Comparison of ENCODE assay signal across 8 cellular contexts in genomic region chr10:2839081-2839725, GRCh38.
A peak's percentile ranks its signal among the peaks of the same experiment; 100 is the strongest.
DNase-seq lines count a peak whose midpoint lies in the region; ATAC-seq, FAIRE-seq and TF ChIP-seq lines count a peak whose summit lies in the region.

No MANE protein-coding gene starts in this region.

- H3K4me2 ChIP-seq in hepatocyte: no peak overlapping the region

- no peak for DNase-seq in heart left ventricle
- DNase-seq in right atrium auricular region (ENCODE audit: low spot score): no peak
- peak; percentile 60 for DNase-seq in NB4 (ENCODE audit: low read depth)
- DNase-seq in activated T-cell treated with anti-CD3 and anti-CD28 coated beads, Interleukin-2, amount 50 U/mL, for 4 hours: peak; percentile 9
- DNase-seq in hepatocyte (ENCODE audit: low spot score): peak; percentile 49
- peak; percentile 11 for DNase-seq in stimulated activated CD8-positive, alpha-beta memory T cell treated with anti-CD3 and anti-CD28 coated beads, Interleukin-4, amount 100 ng/mL, for 24 hours (ENCODE audit: low read depth)
- DNase-seq in urothelium cell line (ENCODE audit: low spot score): no peak
- no peak for DNase-seq in effector memory CD4-positive, alpha-beta T cell

- no peak overlapping the region for H3K27ac ChIP-seq in heart left ventricle
- H3K27ac ChIP-seq in right atrium auricular region: no peak overlapping the region
- H3K27ac ChIP-seq in hepatocyte: no peak overlapping the region
- H3K27ac ChIP-seq in effector memory CD4-positive, alpha-beta T cell (ENCODE audit: insufficient read depth, low read length, poor library complexity, severe bottlenecking): no peak overlapping the region

- no peak for FAIRE-seq in urothelium cell line (lab: Jason Lieb, UNC)

- H2AFZ ChIP-seq in hepatocyte: no peak overlapping the region

- H3K9me3 ChIP-seq in heart left ventricle: no peaks in the 10 kb centered on the region
- H3K9me3 ChIP-seq in right atrium auricular region: no peaks in the 10 kb centered on the region
- H3K9me3 ChIP-seq in hepatocyte (ENCODE audit: low read depth): no peaks in the 10 kb centered on the region
- no peaks in the 10 kb centered on the region for H3K9me3 ChIP-seq in effector memory CD4-positive, alpha-beta T cell (ENCODE audit: control insufficient read depth, low read length)

- no peaks in the 10 kb centered on the region for H3K9me3 Mint-ChIP-seq in activated T-cell treated with anti-CD3 and anti-CD28 coated beads, Interleukin-2, amount 50 U/mL, for 4 hours

- H3K4me1 ChIP-seq in heart left ventricle (no peaks in the 10 kb centered on the region), right atrium auricular region (no peaks in the 10 kb centered on the region), hepatocyte (ENCODE audit: insufficient read depth) (no peaks in the 10 kb centered on the region)
- H3K4me1 ChIP-seq in effector memory CD4-positive, alpha-beta T cell (ENCODE audit: control insufficient read depth, insufficient read depth, low read length, poor library complexity, severe bottlenecking): no peaks in the 10 kb centered on the region

- TF ChIP-seq CTCF in heart left ventricle (IDR thresholded peaks at IDR 0.05) (peak in 11 of 12 donors; percentile 10 to 54 (median 37)), right atrium auricular region (IDR thresholded peaks at IDR 0.05) (peak in 1 of 2 donors; percentile 56), NB4 (IDR thresholded peaks at IDR 0.05; ENCODE audit: low read depth, low read length) (peak; percentile 58), hepatocyte (IDR thresholded peaks at IDR 0.05; ENCODE audit: poor library complexity) (peak; percentile 49)

- H3K4me3 Mint-ChIP-seq in activated T-cell treated with anti-CD3 and anti-CD28 coated beads, Interleukin-2, amount 50 U/mL, for 4 hours: no peak overlapping the region

- no peak for TF ChIP-seq POLR2A in heart left ventricle (IDR thresholded peaks at IDR 0.05)
- no peak for TF ChIP-seq POLR2A in NB4 (IDR thresholded peaks at IDR 0.05; ENCODE audit: extremely low read depth, insufficient read length)

- H3K79me2 ChIP-seq in hepatocyte: no peaks in the 10 kb centered on the region

- H3K4me1 Mint-ChIP-seq in activated T-cell treated with anti-CD3 and anti-CD28 coated beads, Interleukin-2, amount 50 U/mL, for 4 hours (ENCODE audit: low read depth): no peaks in the 10 kb centered on the region

- H3K27me3 ChIP-seq in heart left ventricle: peaks cover 0 to 22% (median 0%) of the 10 kb centered on the region in 9 donors
- no peaks in the 10 kb centered on the region for H3K27me3 ChIP-seq in right atrium auricular region
- no peaks in the 10 kb centered on the region for H3K27me3 ChIP-seq in hepatocyte
- no peaks in the 10 kb centered on the region for H3K27me3 ChIP-seq in effector memory CD4-positive, alpha-beta T cell (replicated peaks; ENCODE audit: control insufficient read depth, insufficient read depth, low read length, poor library complexity, severe bottlenecking)

- H3K4me3 ChIP-seq in heart left ventricle (no peak overlapping the region), right atrium auricular region (no peak overlapping the region), NB4 (ENCODE audit: low read depth, low read length) (no peak overlapping the region), hepatocyte (no peak overlapping the region)
- no peak overlapping the region for H3K4me3 ChIP-seq in effector memory CD4-positive, alpha-beta T cell (ENCODE audit: insufficient read depth, low read depth, low read length, poor library complexity, severe bottlenecking)

- H3K9me2 ChIP-seq in hepatocyte (replicated peaks; ENCODE audit: insufficient read depth): no peaks in the 10 kb centered on the region

- peaks cover 17% of the 10 kb centered on the region for H3K27me3 Mint-ChIP-seq in activated T-cell treated with anti-CD3 and anti-CD28 coated beads, Interleukin-2, amount 50 U/mL, for 4 hours (ENCODE audit: low read depth)

- WGBS in heart left ventricle, 4 donors: 50 to 64% (median 55%) methylated on average over 15 to 16 of the region's 16 CpGs
- 50% methylated on average over 16 of the region's 16 CpGs for WGBS in hepatocyte (ENCODE audit: low lambda C conversion rate, missing lambda C conversion rate)

- ATAC-seq in heart left ventricle: no peak
- ATAC-seq in activated T-cell treated with anti-CD3 and anti-CD28 coated beads, Interleukin-2, amount 50 U/mL, for 4 hours: no peak

- H3K36me3 Mint-ChIP-seq in activated T-cell treated with anti-CD3 and anti-CD28 coated beads, Interleukin-2, amount 50 U/mL, for 4 hours (ENCODE audit: insufficient read depth): no peaks in the 10 kb centered on the region

- intact Hi-C loops in heart left ventricle (cut with DNase I): loop anchor here in 3 of 10 donors (5.0 kb wide), 1 partner anchor 203 kb away; no protein-coding TSS in a partner anchor

- no peaks in the 10 kb centered on the region for H3K36me3 ChIP-seq in heart left ventricle
- no peaks in the 10 kb centered on the region for H3K36me3 ChIP-seq in right atrium auricular region
- no peaks in the 10 kb centered on the region for H3K36me3 ChIP-seq in hepatocyte (replicated peaks; ENCODE audit: insufficient read depth, low read depth)
- H3K36me3 ChIP-seq in effector memory CD4-positive, alpha-beta T cell (ENCODE audit: control insufficient read depth, insufficient read depth, low read length): no peaks in the 10 kb centered on the region

- H4K20me1 ChIP-seq in hepatocyte (ENCODE audit: insufficient read depth, poor library complexity, severe bottlenecking): no peaks in the 10 kb centered on the region

Comparison
In these comparisons a context has a peak if more than half of its experiments do, and no peak if none do; other contexts are left out.
1. DNase-seq: peak in NB4 (single experiment), activated T-cell treated with anti-CD3 and anti-CD28 coated beads, Interleukin-2, amount 50 U/mL, for 4 hours (single experiment), hepatocyte (single experiment) and stimulated activated CD8-positive, alpha-beta memory T cell treated with anti-CD3 and anti-CD28 coated beads, Interleukin-4, amount 100 ng/mL, for 24 hours (single experiment); none in heart left ventricle (0 of 5), right atrium auricular region (single experiment), urothelium cell line (single experiment) and effector memory CD4-positive, alpha-beta T cell (0 of 3).